In the genomic region with DNA sequence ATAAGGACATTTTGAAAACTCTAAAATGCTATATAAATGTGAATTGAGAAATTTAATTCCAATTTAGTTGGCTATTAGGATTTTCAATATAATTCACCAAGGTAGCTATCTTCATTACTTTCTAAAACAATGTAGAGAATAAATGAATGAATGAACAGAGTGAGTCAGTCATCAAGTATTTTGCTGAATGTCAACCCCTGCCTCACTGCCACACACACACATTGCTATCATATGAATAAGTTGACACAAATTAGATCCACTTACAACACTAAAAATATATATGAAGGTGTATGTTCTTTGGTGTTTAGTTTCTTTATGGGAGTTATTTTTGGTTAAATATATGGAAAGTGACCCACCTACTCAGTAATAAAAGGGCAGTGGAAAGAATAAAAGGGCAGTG, we compare ENCODE assay signal across 25 cellular contexts. TPM values are rescaled to one million over a fixed set of nuclear protein-coding genes. Genes with fewer than 3 reads are reported as not detected.
DNase-seq lines count a peak whose midpoint lies in the region; ATAC-seq and TF ChIP-seq lines count a peak whose summit lies in the region.
"Had no signal": no experiment of that assay in that cellular context is flagged by ENCODE, and none has a peak within 500 bp of the region (broad histone marks: within the 10 kb centered on the region; RNA-seq: fewer than 3 reads in every experiment).

No MANE protein-coding gene starts in this region.

- H3K27ac ChIP-seq in RWPE1 (no peak overlapping the region), right atrium auricular region (no peak overlapping the region)
- H3K27ac ChIP-seq: dorsolateral prefrontal cortex, esophagus muscularis mucosa, prostate gland, spleen, suprapubic skin, WERI-Rb-1 had no signal

- no peaks in the 10 kb centered on the region for H3K4me1 ChIP-seq in right atrium auricular region
- H3K4me1 ChIP-seq: esophagus muscularis mucosa, prostate gland, spleen, suprapubic skin had no signal

- H3K36me3 Mint-ChIP-seq in CD14-positive monocyte, result peaks cover 0 to 4% of the 10 kb centered on the region in 2 donors

- CTCF ChIA-PET in RWPE1 (lab: Yijun Ruan, JAX), result no interaction called here

- H3K36me3 ChIP-seq in right atrium auricular region, result no peaks in the 10 kb centered on the region
- H3K36me3 ChIP-seq: esophagus muscularis mucosa, prostate gland, spleen, suprapubic skin, WERI-Rb-1 had no signal

- intact Hi-C loops in CD14-positive monocyte (cut with micrococcal nuclease), result no loop called here

- no peaks in the 10 kb centered on the region for H3K4me1 Mint-ChIP-seq in CD14-positive monocyte
- H3K4me1 Mint-ChIP-seq: nephron progenitor cell had no signal

- ATAC-seq in GM18861 (IDR thresholded peaks at IDR 0.05; ENCODE audit: unreplicated experiment), result no peak
- ATAC-seq: HepG2 had no signal

- H3K4me3 ChIP-seq in skeletal muscle cell (ENCODE audit: low read depth, low read length) (no peak overlapping the region), right atrium auricular region (no peak overlapping the region)
- H3K4me3 ChIP-seq: dorsolateral prefrontal cortex, esophagus muscularis mucosa, prostate gland, spleen, suprapubic skin had no signal

- H3K27me3 ChIP-seq in right atrium auricular region, result no peaks in the 10 kb centered on the region
- H3K27me3 ChIP-seq: spleen, suprapubic skin had no signal

- peaks cover 0 to 9% (median 0%) of the 10 kb centered on the region in 3 donors for H3K27me3 Mint-ChIP-seq in CD14-positive monocyte (ENCODE audit: low read depth in 3 of 3)
- H3K27me3 Mint-ChIP-seq: activated CD4-positive, alpha-beta memory T cell treated with anti-CD3 and anti-CD28 coated beads for 36 hours had no signal

- TF ChIP-seq CTCF in RWPE1 (conservative IDR thresholded peaks at IDR 0.05; ENCODE audit: low read depth) (no peak), CD14-positive monocyte (IDR thresholded peaks at IDR 0.05) (no peak), right atrium auricular region (IDR thresholded peaks at IDR 0.05) (no peak)

- DNase-seq in GM03348 (ENCODE audit: low spot score) (peak; percentile 24), RWPE1 (ENCODE audit: low spot score) (peak; percentile 1), fibroblast of gingiva (ENCODE audit: low read depth) (peak; percentile 1), skeletal muscle cell (ENCODE audit: low read depth) (peak; percentile 20), CD14-positive monocyte (ENCODE audit: low spot score) (no peak), DMS79 treated with DMSO at 0.1 percent for 48 hours (lab: John Stamatoyannopoulos, UW) (no peak), right atrium auricular region (ENCODE audit: low spot score) (no peak)
- DNase-seq: activated CD4-positive, alpha-beta memory T cell treated with anti-CD3 and anti-CD28 coated beads for 36 hours; activated naive CD4-positive, alpha-beta T cell treated with anti-CD3 and anti-CD28 coated beads, Interleukin-2, amount 50 U/mL, for 16 hours; activated T-cell treated with anti-CD3 and anti-CD28 coated beads, Interleukin-2, amount 50 U/mL, for 24 hours; C1 segment of cervical spinal cord; DMS 273 treated with DMSO at 0.1 percent for 48 hours; dorsolateral prefrontal cortex; GOT3; NCI-H1694 treated with DMSO at 0.1 percent for 48 hours; nephron progenitor cell; SHP77; spleen; WERI-Rb-1 had no signal

- no peak overlapping the region for H3K27ac Mint-ChIP-seq in CD14-positive monocyte
- H3K27ac Mint-ChIP-seq: activated CD4-positive, alpha-beta memory T cell treated with anti-CD3 and anti-CD28 coated beads for 36 hours; activated T-cell treated with anti-CD3 and anti-CD28 coated beads, Interleukin-2, amount 50 U/mL, for 24 hours; nephron progenitor cell; T-helper 1 cell treated with Interleukin-12 subunit alpha and Interleukin-12 subunit beta and Interleukin-4 antibody, amounts not matched to agents 30 μg/mL and 1 μg/mL, for 36 hours had no signal

- POLR2A ChIA-PET in RWPE1 (lab: Yijun Ruan, JAX; ENCODE audit: low non-redundant PET), result no interaction called here

- H3K4me3 Mint-ChIP-seq in CD14-positive monocyte, result no peak overlapping the region
- H3K4me3 Mint-ChIP-seq: activated CD4-positive, alpha-beta memory T cell treated with anti-CD3 and anti-CD28 coated beads for 36 hours; activated T-cell treated with anti-CD3 and anti-CD28 coated beads, Interleukin-2, amount 50 U/mL, for 24 hours; nephron progenitor cell; T-helper 1 cell treated with Interleukin-12 subunit alpha and Interleukin-12 subunit beta and Interleukin-4 antibody, amounts not matched to agents 30 μg/mL and 1 μg/mL, for 36 hours had no signal

- no peaks in the 10 kb centered on the region for H3K9me3 ChIP-seq in right atrium auricular region
- H3K9me3 ChIP-seq: esophagus muscularis mucosa, prostate gland, spleen, suprapubic skin had no signal

- H3K9me3 Mint-ChIP-seq in CD14-positive monocyte, result peaks cover 0 to 3% (median 0%) of the 10 kb centered on the region in 7 donors
- H3K9me3 Mint-ChIP-seq: activated CD4-positive, alpha-beta memory T cell treated with anti-CD3 and anti-CD28 coated beads for 36 hours; activated T-cell treated with anti-CD3 and anti-CD28 coated beads, Interleukin-2, amount 50 U/mL, for 24 hours; T-helper 1 cell treated with Interleukin-12 subunit alpha and Interleukin-12 subunit beta and Interleukin-4 antibody, amounts not matched to agents 30 μg/mL and 1 μg/mL, for 36 hours had no signal

RNA-seq across cellular contexts. Expression of gene PABIR2, which starts 52.4 kb away (rescaled TPM):
- 1 to 10 TPM; 2.2 to 2.3 TPM for polyA plus RNA-seq in CD14-positive monocyte
- total RNA-seq in right atrium auricular region, result 10 to 100 TPM; 10.7 to 12.6 TPM

Comparison
In these comparisons a context has a peak if more than half of its experiments do, and no peak if none do; other contexts are left out.
1. DNase-seq: peak in GM03348 (single experiment), RWPE1 (single experiment), fibroblast of gingiva (single experiment) and skeletal muscle cell (single experiment); none in CD14-positive monocyte (single experiment), DMS79 treated with DMSO at 0.1 percent for 48 hours (single experiment) and right atrium auricular region (single experiment).